Comparison of ENCODE assay signal across 13 cellular contexts in the genomic region with DNA sequence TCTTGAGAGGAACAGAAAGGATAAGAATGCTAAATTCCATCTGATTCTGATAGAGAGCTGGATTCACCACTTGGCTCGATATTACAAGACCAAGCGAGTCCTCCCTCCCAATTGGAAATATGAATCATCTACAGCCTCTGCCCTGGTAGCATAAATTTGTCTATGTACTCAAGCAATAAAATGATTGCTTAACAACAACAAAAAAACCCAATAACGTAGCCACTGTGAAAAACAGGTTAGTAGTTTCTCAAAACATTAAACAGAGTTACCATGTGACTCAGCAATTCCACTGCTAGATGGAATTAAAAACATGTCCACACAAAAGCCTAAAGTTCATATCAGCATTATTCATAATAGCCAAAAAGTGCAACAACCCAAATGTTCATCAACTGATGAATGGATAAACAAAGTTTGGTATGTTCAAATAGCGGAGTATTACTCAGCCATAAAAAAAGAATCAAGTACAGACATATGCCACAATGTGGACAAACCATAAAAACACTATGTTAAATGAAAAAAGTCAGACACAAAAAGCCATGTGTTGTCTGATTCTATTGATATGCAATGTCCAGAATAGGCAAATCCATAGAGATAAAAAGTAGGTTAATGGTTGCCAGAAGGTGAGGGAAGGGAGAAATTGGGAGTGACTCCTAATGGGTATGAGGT. TPM values are rescaled to one million over a fixed set of nuclear protein-coding genes. Genes with fewer than 3 reads are reported as not detected.
A peak's percentile ranks its signal among the peaks of the same experiment; 100 is the strongest.
DNase-seq lines count a peak whose midpoint lies in the region; ATAC-seq and TF ChIP-seq lines count a peak whose summit lies in the region.
"Had no signal": no experiment of that assay in that cellular context is flagged by ENCODE, and none has a peak within 500 bp of the region (broad histone marks: within the 10 kb centered on the region; RNA-seq: fewer than 3 reads in every experiment).

No MANE protein-coding gene starts in this region.

- H3K4me1 Mint-ChIP-seq in effector memory CD8-positive, alpha-beta T cell (ENCODE audit: low read depth in 2 of 2) = no peaks in the 10 kb centered on the region
- H3K4me1 Mint-ChIP-seq: immature natural killer cell, T-helper 17 cell had no signal

- intact Hi-C loops in uterus (cut with DNase I; ENCODE audit: low total_unique reads) = no loop called here

- H3K27ac ChIP-seq in hepatocyte (peak overlapping the region; percentile 22), uterus (peak overlapping the region; percentile 83 to 87)
- H3K27ac ChIP-seq: ovary had no signal

- H3K4me3 Mint-ChIP-seq in effector memory CD8-positive, alpha-beta T cell = no peak overlapping the region
- H3K4me3 Mint-ChIP-seq: immature natural killer cell, T-helper 17 cell had no signal

- H3K4me3 ChIP-seq in astrocyte of the cerebellum (ENCODE audit: low read depth, low read length) = no peak overlapping the region
- H3K4me3 ChIP-seq in hepatocyte = no peak overlapping the region
- H3K4me3 ChIP-seq in uterus = no peak overlapping the region
- H3K4me3 ChIP-seq: coronary artery, ovary had no signal

- WGBS in hepatocyte (ENCODE audit: low lambda C conversion rate, missing lambda C conversion rate) = 69% methylated on average over 4 of the region's 4 CpGs

- H3K4me2 ChIP-seq in hepatocyte = no peak overlapping the region

- H3K9me2 ChIP-seq in hepatocyte (replicated peaks; ENCODE audit: insufficient read depth) = no peaks in the 10 kb centered on the region

- H3K4me1 ChIP-seq in hepatocyte (ENCODE audit: insufficient read depth) = peaks cover 4% of the 10 kb centered on the region
- peaks cover 17 to 19% of the 10 kb centered on the region in 2 donors for H3K4me1 ChIP-seq in uterus

- no peak for ATAC-seq in HG02973 (IDR thresholded peaks at IDR 0.05; ENCODE audit: unreplicated experiment)
- ATAC-seq in effector memory CD8-positive, alpha-beta T cell (replicated peaks) = no peak
- ATAC-seq in GM18867 (IDR thresholded peaks at IDR 0.05; ENCODE audit: unreplicated experiment) = no peak
- ATAC-seq: T-helper 17 cell had no signal

- no peak for TF ChIP-seq CTCF in astrocyte of the cerebellum (IDR thresholded peaks at IDR 0.05; ENCODE audit: low read depth, low read length, missing control alignments)
- no peak for TF ChIP-seq CTCF in hepatocyte (IDR thresholded peaks at IDR 0.05; ENCODE audit: poor library complexity)
- no peak for TF ChIP-seq CTCF in uterus (IDR thresholded peaks at IDR 0.05)

- no peaks in the 10 kb centered on the region for H3K79me2 ChIP-seq in hepatocyte

- no peak overlapping the region for H3K27ac Mint-ChIP-seq in effector memory CD8-positive, alpha-beta T cell
- H3K27ac Mint-ChIP-seq: immature natural killer cell, T-helper 17 cell had no signal

- H3K9me3 ChIP-seq in hepatocyte (ENCODE audit: low read depth) (no peaks in the 10 kb centered on the region), uterus (no peaks in the 10 kb centered on the region)
- H3K9me3 ChIP-seq: ovary had no signal

- H3K36me3 Mint-ChIP-seq in effector memory CD8-positive, alpha-beta T cell (ENCODE audit: insufficient read depth) = no peaks in the 10 kb centered on the region
- H3K36me3 Mint-ChIP-seq: immature natural killer cell had no signal

- in situ Hi-C loops in astrocyte of the cerebellum (cut with HindIII; ENCODE audit: low sequenced_read_pairs) = no loop called here

- DNase-seq in LoVo (ENCODE audit: low spot score) (peak; percentile 87), astrocyte of the cerebellum (ENCODE audit: low read depth) (peak; percentile 70), hepatocyte (ENCODE audit: low spot score) (peak; percentile 25), uterus (peak in 1 of 2 donors; percentile 64)
- DNase-seq in effector memory CD8-positive, alpha-beta T cell = no peak
- DNase-seq: activated T-cell treated with anti-CD3 and anti-CD28 coated beads for 4 hours, immature natural killer cell, NCI-H510A treated with DMSO at 0.1 percent for 48 hours, ovary, T-helper 17 cell had no signal

- no peaks in the 10 kb centered on the region for H4K20me1 ChIP-seq in hepatocyte (ENCODE audit: insufficient read depth, poor library complexity, severe bottlenecking)

- TF ChIP-seq POLR2A in uterus (IDR thresholded peaks at IDR 0.05) = no peak

- H3K36me3 ChIP-seq in hepatocyte (replicated peaks; ENCODE audit: insufficient read depth, low read depth) (no peaks in the 10 kb centered on the region), uterus (no peaks in the 10 kb centered on the region)
- H3K36me3 ChIP-seq: ovary had no signal

- H3K9me3 Mint-ChIP-seq in effector memory CD8-positive, alpha-beta T cell = no peaks in the 10 kb centered on the region

- H3K27me3 ChIP-seq in hepatocyte = no peaks in the 10 kb centered on the region
- H3K27me3 ChIP-seq in uterus = no peaks in the 10 kb centered on the region
- H3K27me3 ChIP-seq: ovary had no signal

- no peak overlapping the region for H2AFZ ChIP-seq in hepatocyte

- peaks cover 10 to 32% of the 10 kb centered on the region in 2 donors for H3K27me3 Mint-ChIP-seq in effector memory CD8-positive, alpha-beta T cell

RNA-seq across cellular contexts. Expression of a gene that starts 16.8 kb away (rescaled TPM):
- total RNA-seq in hepatocyte (0.24 and 0.60 TPM in 2 replicates), uterus (under 1 TPM in 1 of 4 donors, not detected in 3; 0.21 TPM)
- 0.24 and 0.80 TPM in 2 replicates for polyA plus RNA-seq in hepatocyte
- total RNA-seq: T-helper 17 cell had no signal
- polyA plus RNA-seq: immature natural killer cell had no signal

Comparison
In these comparisons a context has a peak if more than half of its experiments do, and no peak if none do; other contexts are left out.
1. DNase-seq: peak in LoVo (single experiment), astrocyte of the cerebellum (single experiment) and hepatocyte (single experiment); none in effector memory CD8-positive, alpha-beta T cell (0 of 3).